In genomic region chr6:27470023-27470422, GRCh38 we compare ENCODE assay signal across 23 cellular contexts. TPM values are rescaled to one million over a fixed set of nuclear protein-coding genes. Genes with fewer than 3 reads are reported as not detected.
DNase-seq lines count a peak whose midpoint lies in the region; ATAC-seq and TF ChIP-seq lines count a peak whose summit lies in the region.
"Had no signal": no experiment of that assay in that cellular context is flagged by ENCODE, and none has a peak within 500 bp of the region (broad histone marks: within the 10 kb centered on the region; RNA-seq: fewer than 3 reads in every experiment).

No MANE protein-coding gene starts in this region.

- H3K36me3 ChIP-seq in CD8-positive, alpha-beta T cell (ENCODE audit: insufficient read depth, low read length) = peaks cover 5% of the 10 kb centered on the region
- H3K36me3 ChIP-seq in SU-DHL-6 (ENCODE audit: low read length) = peaks cover 52% of the 10 kb centered on the region
- H3K36me3 ChIP-seq: uterus had no signal

- peak overlapping the region; percentile 96 for H3K4me2 ChIP-seq in SU-DHL-6 (ENCODE audit: low read depth, low read length, poor library complexity, severe bottlenecking)

- peaks cover 2% of the 10 kb centered on the region for H3K27me3 Mint-ChIP-seq in T-helper 1 cell treated with Interleukin-12 subunit alpha and Interleukin-12 subunit beta and Interleukin-4 antibody, amounts not matched to agents 30 μg/mL and 1 μg/mL, for 36 hours (ENCODE audit: low read depth)
- no peaks in the 10 kb centered on the region for H3K27me3 Mint-ChIP-seq in CD8-positive, alpha-beta T cell (ENCODE audit: low read depth)
- H3K27me3 Mint-ChIP-seq in mesothelial cell of epicardium (ENCODE audit: low read depth) = no peaks in the 10 kb centered on the region
- H3K27me3 Mint-ChIP-seq: B cell, IgD-negative memory B cell had no signal

- no peak overlapping the region for H3K27ac ChIP-seq in CD8-positive, alpha-beta T cell (ENCODE audit: low read depth, low read length)
- no peak overlapping the region for H3K27ac ChIP-seq in SU-DHL-6 (ENCODE audit: low read depth, low read length)
- H3K27ac ChIP-seq in RWPE1 = no peak overlapping the region
- H3K27ac ChIP-seq: gastrocnemius medialis, uterus had no signal

- POLR2A ChIA-PET in CD8-positive, alpha-beta T cell (lab: Charles Lee) = interaction anchor here (0.7 to 1.4 kb wide), 2 partner anchors 9 to 57 kb away, joined by 3 to 5 read pairs; no protein-coding TSS in a partner anchor
- POLR2A ChIA-PET in RWPE1 (lab: Yijun Ruan, JAX; ENCODE audit: low non-redundant PET) = no interaction called here

- H3K4me1 ChIP-seq in CD8-positive, alpha-beta T cell (ENCODE audit: insufficient read depth, low read length) = peaks cover 17% of the 10 kb centered on the region
- H3K4me1 ChIP-seq: uterus had no signal

- TF ChIP-seq CTCF in CD8-positive, alpha-beta T cell (IDR thresholded peaks at IDR 0.05) = no peak
- TF ChIP-seq CTCF in SU-DHL-6 (IDR thresholded peaks at IDR 0.05; ENCODE audit: insufficient read depth, low read length, poor library complexity, severe bottlenecking) (no peak), mesothelial cell of epicardium (IDR thresholded peaks at IDR 0.05; ENCODE audit: unreplicated experiment) (no peak), RWPE1 (conservative IDR thresholded peaks at IDR 0.05; ENCODE audit: low read depth) (no peak)

- H3K27ac Mint-ChIP-seq in T-helper 1 cell treated with Interleukin-12 subunit alpha and Interleukin-12 subunit beta and Interleukin-4 antibody, amounts not matched to agents 30 μg/mL and 1 μg/mL, for 36 hours = no peak overlapping the region
- peak overlapping the region; percentile 38 for H3K27ac Mint-ChIP-seq in CD8-positive, alpha-beta T cell
- H3K27ac Mint-ChIP-seq in mesothelial cell of epicardium = peak overlapping the region; percentile 39
- H3K27ac Mint-ChIP-seq: B cell had no signal

- peaks cover 71% of the 10 kb centered on the region for H3K79me2 ChIP-seq in SU-DHL-6 (ENCODE audit: insufficient read depth, low read length)

- H3K4me1 Mint-ChIP-seq in T-helper 1 cell treated with Interleukin-12 subunit alpha and Interleukin-12 subunit beta and Interleukin-4 antibody, amounts not matched to agents 30 μg/mL and 1 μg/mL, for 36 hours (ENCODE audit: low read depth) = peaks cover 41% of the 10 kb centered on the region
- H3K4me1 Mint-ChIP-seq in CD8-positive, alpha-beta T cell (ENCODE audit: low read depth) = peaks cover 63% of the 10 kb centered on the region
- peaks cover 31% of the 10 kb centered on the region for H3K4me1 Mint-ChIP-seq in mesothelial cell of epicardium

- H3K9me3 Mint-ChIP-seq in T-helper 1 cell treated with Interleukin-12 subunit alpha and Interleukin-12 subunit beta and Interleukin-4 antibody, amounts not matched to agents 30 μg/mL and 1 μg/mL, for 36 hours = peaks cover 27% of the 10 kb centered on the region
- H3K9me3 Mint-ChIP-seq in CD8-positive, alpha-beta T cell = no peaks in the 10 kb centered on the region
- H3K9me3 Mint-ChIP-seq in mesothelial cell of epicardium = peaks cover 11% of the 10 kb centered on the region

- H3K9me2 ChIP-seq in SU-DHL-6 (replicated peaks; ENCODE audit: insufficient read depth, low read length) = no peaks in the 10 kb centered on the region

- no peak for ATAC-seq in CD8-positive, alpha-beta T cell
- no peak for ATAC-seq in GM21786 (IDR thresholded peaks at IDR 0.05; ENCODE audit: unreplicated experiment)
- ATAC-seq: esophagus mucosa, gastrocnemius medialis, HCT116 had no signal

- no peak overlapping the region for H2AFZ ChIP-seq in SU-DHL-6 (ENCODE audit: low read depth, low read length, severe bottlenecking)

- no peak overlapping the region for H3K4me3 ChIP-seq in CD8-positive, alpha-beta T cell (ENCODE audit: low read depth, low read length)
- H3K4me3 ChIP-seq in SU-DHL-6 (ENCODE audit: insufficient read depth, low read length, poor library complexity, severe bottlenecking) = peak overlapping the region; percentile 84
- H3K4me3 ChIP-seq: gastrocnemius medialis, uterus had no signal

- no peaks in the 10 kb centered on the region for H3K9me3 ChIP-seq in CD8-positive, alpha-beta T cell (ENCODE audit: low read length)
- no peaks in the 10 kb centered on the region for H3K9me3 ChIP-seq in SU-DHL-6 (ENCODE audit: insufficient read depth, low read length)
- H3K9me3 ChIP-seq: gastrocnemius medialis, uterus had no signal

- no peaks in the 10 kb centered on the region for H3K27me3 ChIP-seq in CD8-positive, alpha-beta T cell (ENCODE audit: insufficient read depth, low read length)
- no peaks in the 10 kb centered on the region for H3K27me3 ChIP-seq in SU-DHL-6 (ENCODE audit: low read length)
- H3K27me3 ChIP-seq: gastrocnemius medialis, uterus had no signal

- peaks cover 61% of the 10 kb centered on the region for H3K36me3 Mint-ChIP-seq in T-helper 1 cell treated with Interleukin-12 subunit alpha and Interleukin-12 subunit beta and Interleukin-4 antibody, amounts not matched to agents 30 μg/mL and 1 μg/mL, for 36 hours (ENCODE audit: low read depth)
- H3K36me3 Mint-ChIP-seq in CD8-positive, alpha-beta T cell = peaks cover 58% of the 10 kb centered on the region
- H3K36me3 Mint-ChIP-seq in mesothelial cell of epicardium = peaks cover 41% of the 10 kb centered on the region

- CTCF ChIA-PET in CD8-positive, alpha-beta T cell (lab: Charles Lee) = interaction anchor here (1.0 kb wide), 1 partner anchor 218 kb away, joined by 3 read pairs; no protein-coding TSS in a partner anchor
- CTCF ChIA-PET in RWPE1 (lab: Yijun Ruan, JAX) = interaction anchor here (0.6 to 0.9 kb wide), 2 partner anchors 24 to 158 kb away, joined by 4 to 5 read pairs; no protein-coding TSS in a partner anchor

- peaks cover 22% of the 10 kb centered on the region for H3F3A ChIP-seq in SU-DHL-6 (ENCODE audit: insufficient read depth)

- H3K9ac ChIP-seq in SU-DHL-6 (ENCODE audit: low read length) = peak overlapping the region; percentile 80

- H3K4me3 Mint-ChIP-seq in T-helper 1 cell treated with Interleukin-12 subunit alpha and Interleukin-12 subunit beta and Interleukin-4 antibody, amounts not matched to agents 30 μg/mL and 1 μg/mL, for 36 hours = peak overlapping the region; percentile 12
- H3K4me3 Mint-ChIP-seq in CD8-positive, alpha-beta T cell = peak overlapping the region; percentile 8
- H3K4me3 Mint-ChIP-seq in mesothelial cell of epicardium = peak overlapping the region; percentile 13
- H3K4me3 Mint-ChIP-seq: B cell had no signal

- no peaks in the 10 kb centered on the region for H4K20me1 ChIP-seq in SU-DHL-6 (ENCODE audit: low read depth, low read length)

- DNase-seq in T-helper 1 cell (no peak), mesothelial cell of epicardium (ENCODE audit: low spot score in 2 of 2, unreplicated experiment in 2 of 2) (no peak), RWPE1 (ENCODE audit: low spot score) (no peak), NCI-H345 treated with DMSO at 0.1 percent for 48 hours (lab: John Stamatoyannopoulos, UW; ENCODE audit: unreplicated experiment) (no peak)
- DNase-seq in CD8-positive, alpha-beta T cell = no peak
- DNase-seq: 8988T; activated CD8-positive, alpha-beta memory T cell treated with anti-CD3 and anti-CD28 coated beads for 24 hours; anterior cingulate cortex; cerebellar nuclear complex; effector CD4-positive, alpha-beta T cell; gastrocnemius medialis; mesendoderm; NCI-H1048; NCI-H2081; NCI-H510A; uterus had no signal

- intact Hi-C loops in CD8-positive, alpha-beta T cell (cut with DNase I, micrococcal nuclease) = loop anchor here (5.0 to 10.0 kb wide), 10 partner anchors 83 to 1445 kb away; partner anchors contain the start of genes ZNF165 (in 2 of the 2), ZNF391 (in 1 of the 2) and ZSCAN31 (in 1 of the 2)

RNA-seq across cellular contexts. Expression of gene ZNF184, which starts 2.9 kb away (rescaled TPM):
- 10 to 100 TPM; 31.8 to 32.9 TPM for total RNA-seq in CD8-positive, alpha-beta T cell
- total RNA-seq in mesothelial cell of epicardium = 14.3 to 15.9 TPM (median 15.1 TPM) in 3 replicates
